ENCODE assay signal across 7 cellular contexts in genomic region chr6:14950970-14951276, GRCh38.
"Had no signal": no experiment of that assay in that cellular context is flagged by ENCODE, and none has a peak within 500 bp of the region (broad histone marks: within the 10 kb centered on the region; RNA-seq: fewer than 3 reads in every experiment).

No MANE protein-coding gene starts in this region.

- H3K27ac Mint-ChIP-seq: H9 had no signal

- FAIRE-seq: H54, HTR-8/SVneo had no signal

- H3K4me3 Mint-ChIP-seq: H9 had no signal

- DNase-seq: GOT3, H9, HCEC 1CT, IMR-90, KBM-7 had no signal
